In genomic region chr6:55758156-55758942, GRCh38 we compare ENCODE assay signal across 15 cellular contexts.
DNase-seq lines count a peak whose midpoint lies in the region; ATAC-seq, FAIRE-seq and TF ChIP-seq lines count a peak whose summit lies in the region.
"Had no signal": no experiment of that assay in that cellular context is flagged by ENCODE, and none has a peak within 500 bp of the region (broad histone marks: within the 10 kb centered on the region; RNA-seq: fewer than 3 reads in every experiment).

No MANE protein-coding gene starts in this region.

- H3K4me1 Mint-ChIP-seq in MCF 10A (ENCODE audit: insufficient read depth, unreplicated experiment): peaks cover 45% of the 10 kb centered on the region
- H3K4me1 Mint-ChIP-seq: CD8-positive, alpha-beta memory T cell; T-helper 17 cell had no signal

- peak; percentile 8 to 57 for DNase-seq in A549 (ENCODE audit: low read depth in 1 of 2, low spot score in 1 of 2)
- DNase-seq in HCT116 (ENCODE audit: low read depth, low spot score): no peak
- DNase-seq in MCF 10A (ENCODE audit: unreplicated experiment): peak; percentile 97
- DNase-seq in iris pigment epithelial cell (ENCODE audit: low read depth): peak; percentile 95
- DNase-seq in DMS153 treated with DMSO at 0.1 percent for 48 hours (lab: John Stamatoyannopoulos, UW; ENCODE audit: unreplicated experiment): no peak
- DNase-seq in colonic mucosa: no peak
- DNase-seq in NCI-H446 treated with DMSO at 0.1 percent for 48 hours (lab: John Stamatoyannopoulos, UW): no peak
- DNase-seq: activated T-cell treated with anti-CD3 and anti-CD28 coated beads, Interleukin-2, amount 50 U/mL, for 24 hours; CD8-positive, alpha-beta memory T cell; NCI-H2171 treated with DMSO at 0.1 percent for 48 hours; small intestine; stimulated activated naive CD4-positive, alpha-beta T cell treated with Interleukin-2 at 50 U/mL for 16 hours; T-helper 17 cell had no signal

- H3K9ac ChIP-seq in HCT116 (ENCODE audit: low read length): no peak overlapping the region
- H3K9ac ChIP-seq in colonic mucosa (ENCODE audit: low read depth in 2 of 2, low read length in 2 of 2): no peak overlapping the region

- TF ChIP-seq EP300 in A549 (IDR thresholded peaks at IDR 0.05): no peak

- H3K4me3 Mint-ChIP-seq in MCF 10A (ENCODE audit: unreplicated experiment): peak overlapping the region; percentile 63
- H3K4me3 Mint-ChIP-seq: activated T-cell treated with anti-CD3 and anti-CD28 coated beads, Interleukin-2, amount 50 U/mL, for 24 hours; CD8-positive, alpha-beta memory T cell; T-helper 17 cell had no signal

- CTCF ChIA-PET in A549 (lab: Yijun Ruan, JAX) (interaction anchor here (1.3 kb wide), 1 partner anchor 313 kb away, joined by 4 read pairs; no protein-coding TSS in a partner anchor), HCT116 (lab: Charles Lee) (no interaction called here), MCF 10A (lab: Yijun Ruan, JAX) (interaction anchor here (0.5 kb wide), 1 partner anchor 195 kb away, joined by 4 read pairs; no protein-coding TSS in a partner anchor)

- H3K4me3 ChIP-seq in A549: no peak overlapping the region
- no peak overlapping the region for H3K4me3 ChIP-seq in HCT116 (replicated peaks in 1 of 2; ENCODE audit: low read depth in 1 of 2, low read length in 2 of 2)
- H3K4me3 ChIP-seq in colonic mucosa: no peak overlapping the region

- POLR2A ChIA-PET in A549 (lab: Yijun Ruan, JAX): interaction anchor here (0.6 kb wide), 1 partner anchor 50 kb away, joined by 5 read pairs; no protein-coding TSS in a partner anchor
- POLR2A ChIA-PET in HCT116 (lab: Charles Lee): no interaction called here
- POLR2A ChIA-PET in MCF 10A (lab: Yijun Ruan, JAX): interaction anchor here (0.6 to 3.6 kb wide), 15 partner anchors 12 to 1798 kb away, joined by 3 to 24 read pairs (median 3); no protein-coding TSS in a partner anchor

- H4K20me1 ChIP-seq in HCT116 (ENCODE audit: insufficient read depth): no peaks in the 10 kb centered on the region

- H3K27me3 Mint-ChIP-seq in MCF 10A (ENCODE audit: insufficient read depth, unreplicated experiment): no peaks in the 10 kb centered on the region
- H3K27me3 Mint-ChIP-seq: activated T-cell treated with anti-CD3 and anti-CD28 coated beads, Interleukin-2, amount 50 U/mL, for 24 hours; CD8-positive, alpha-beta memory T cell; T-helper 17 cell had no signal

- peaks cover 8% of the 10 kb centered on the region for H3K9me3 Mint-ChIP-seq in MCF 10A (ENCODE audit: unreplicated experiment)

- intact Hi-C loops in HCT116 (cut with micrococcal nuclease) (no loop called here), MCF 10A (cut with micrococcal nuclease) (loop anchor here (5.0 to 10.0 kb wide), 3 partner anchors 109 to 124 kb away; no protein-coding TSS in a partner anchor), colonic mucosa (cut with DNase I) (no loop called here)

- H3K36me3 ChIP-seq in HCT116 (ENCODE audit: control insufficient read depth in 1 of 2, insufficient read depth in 2 of 2, low read length in 2 of 2): no peaks in the 10 kb centered on the region
- no peaks in the 10 kb centered on the region for H3K36me3 ChIP-seq in colonic mucosa

- H3K27ac Mint-ChIP-seq in MCF 10A (ENCODE audit: low read depth, unreplicated experiment): peak overlapping the region; percentile 94
- H3K27ac Mint-ChIP-seq: activated T-cell treated with anti-CD3 and anti-CD28 coated beads, Interleukin-2, amount 50 U/mL, for 24 hours; CD8-positive, alpha-beta memory T cell; T-helper 17 cell had no signal

- TF ChIP-seq POLR2A in A549 (IDR thresholded peaks at IDR 0.05; ENCODE audit: low read length) (no peak), HCT116 (IDR thresholded peaks at IDR 0.05; ENCODE audit: borderline replicate concordance, extremely low read depth, insufficient read depth, insufficient read length) (no peak)

- peak overlapping the region; percentile 25 for H3K4me2 ChIP-seq in A549
- no peak overlapping the region for H3K4me2 ChIP-seq in HCT116 (ENCODE audit: low read length)

- RAD21 ChIA-PET in HCT116 (lab: Charles Lee; ENCODE audit: low non-redundant PET in 1 of 2, low total read pairs in 2 of 2, uncharacterized antibody in 2 of 2, unreplicated experiment in 2 of 2): no interaction called here

- H3K9me2 ChIP-seq in HCT116 (ENCODE audit: insufficient read depth): no peaks in the 10 kb centered on the region

- peak overlapping the region; percentile 20 to 60; a peak in 3 of 6 replicates for H3K27ac ChIP-seq in A549
- no peak overlapping the region for H3K27ac ChIP-seq in HCT116 (ENCODE audit: low read depth, low read length)
- no peak overlapping the region for H3K27ac ChIP-seq in colonic mucosa

- no peak overlapping the region for H2AFZ ChIP-seq in HCT116 (ENCODE audit: low read depth, low read length, poor library complexity, severe bottlenecking)

- BruUV-seq in HCT116 (replicated peaks; lab: Mats Ljungman, UMichigan) (no TSS peak), MCF 10A (replicated peaks; lab: Mats Ljungman, UMichigan) (TSS peak; percentile 94)

- H3K4me1 ChIP-seq in A549 (no peaks in the 10 kb centered on the region; the same call in 2 of the 3 replicates), HCT116 (ENCODE audit: control insufficient read depth in 1 of 2, insufficient read depth in 2 of 2, low read length in 2 of 2) (no peaks in the 10 kb centered on the region), colonic mucosa (no peaks in the 10 kb centered on the region)

- H3K79me2 ChIP-seq in HCT116 (ENCODE audit: insufficient read depth, low read length): no peaks in the 10 kb centered on the region

- ATAC-seq in A549 (peak; percentile 68 to 90; a peak in 5 of 6 replicates), HCT116 (no peak), GM21529 (IDR thresholded peaks at IDR 0.05; ENCODE audit: unreplicated experiment) (no peak)
- ATAC-seq: T-helper 17 cell had no signal

- H3K36me3 Mint-ChIP-seq in MCF 10A (ENCODE audit: insufficient read depth, unreplicated experiment): peaks cover 7% of the 10 kb centered on the region
- H3K36me3 Mint-ChIP-seq: CD8-positive, alpha-beta memory T cell had no signal

- WGBS in A549 (ENCODE audit: missing lambda C conversion rate): 39% methylated on average over 3 of the region's 3 CpGs

- TF ChIP-seq RAD21 in A549 (conservative IDR thresholded peaks at IDR 0.05 in 1 of 2, IDR thresholded peaks at IDR 0.05 in 1 of 2) (no peak; a peak in 1 of 5 replicates), HCT116 (IDR thresholded peaks at IDR 0.05; ENCODE audit: low read depth) (no peak)

- no peak for FAIRE-seq in A549 (lab: Jason Lieb, UNC)
- FAIRE-seq: GM18507 had no signal

- TF ChIP-seq CTCF in A549 (IDR thresholded peaks at IDR 0.05) (no peak), HCT116 (IDR thresholded peaks at IDR 0.05 in 2 of 3, conservative IDR thresholded peaks at IDR 0.05 in 1 of 3; ENCODE audit: borderline replicate concordance in 1 of 3, insufficient read depth in 1 of 3, low read depth in 2 of 3, low read length in 2 of 3) (no peak), MCF 10A (IDR thresholded peaks at IDR 0.05; ENCODE audit: unreplicated experiment) (no peak), colonic mucosa (IDR thresholded peaks at IDR 0.05) (no peak)

- H3K27me3 ChIP-seq in HCT116 (ENCODE audit: insufficient read depth, low read length): peaks cover 25% of the 10 kb centered on the region
- no peaks in the 10 kb centered on the region for H3K27me3 ChIP-seq in colonic mucosa

- H3K9me3 ChIP-seq in A549 (no peaks in the 10 kb centered on the region), HCT116 (ENCODE audit: control insufficient read depth in 1 of 2, insufficient read depth in 1 of 2, low read depth in 1 of 2, low read length in 2 of 2) (no peaks in the 10 kb centered on the region), colonic mucosa (no peaks in the 10 kb centered on the region)

TF ChIP-seq in A549, 52 proteins besides CTCF, POLR2A, EP300 and RAD21 (continues in another document):
- TF ChIP-seq CEBPB (IDR thresholded peaks at IDR 0.05): peak; percentile 68 to 69; a peak in 3 of 4 replicates
- TF ChIP-seq NFE2L2 (conservative IDR thresholded peaks at IDR 0.05; ENCODE audit: low read length): no peak
- peak; percentile 43; the same call in 1 of the 2 replicates for TF ChIP-seq FOSL2 (IDR thresholded peaks at IDR 0.05)
- TF ChIP-seq FOSL2 (CRISPR knock-in tag; IDR thresholded peaks at IDR 0.05): peak; percentile 76
- TF ChIP-seq JUNB (IDR thresholded peaks at IDR 0.05): peak; percentile 68
- TF ChIP-seq NPAS2 (CRISPR knock-in tag; IDR thresholded peaks at IDR 0.05; ENCODE audit: borderline replicate concordance): no peak
- no peak for TF ChIP-seq HOXB13 (CRISPR knock-in tag; IDR thresholded peaks at IDR 0.05; ENCODE audit: low read depth)
- TF ChIP-seq, protein P1, sequence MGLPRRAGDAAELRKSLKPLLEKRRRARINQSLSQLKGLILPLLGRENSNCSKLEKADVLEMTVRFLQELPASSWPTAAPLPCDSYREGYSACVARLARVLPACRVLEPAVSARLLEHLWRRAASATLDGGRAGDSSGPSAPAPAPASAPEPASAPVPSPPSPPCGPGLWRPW (IDR thresholded peaks at IDR 0.05): peak; percentile 55; the same call in 1 of the 2 replicates
- no peak for TF ChIP-seq SREBF2 (IDR thresholded peaks at IDR 0.05)

TF ChIP-seq in HCT116, 20 proteins besides CTCF, POLR2A, EP300 and RAD21 (continues in another document):
- TF ChIP-seq, protein P2, sequence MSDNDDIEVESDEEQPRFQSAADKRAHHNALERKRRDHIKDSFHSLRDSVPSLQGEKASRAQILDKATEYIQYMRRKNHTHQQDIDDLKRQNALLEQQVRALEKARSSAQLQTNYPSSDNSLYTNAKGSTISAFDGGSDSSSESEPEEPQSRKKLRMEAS (IDR thresholded peaks at IDR 0.05): no peak
- TF ChIP-seq REST (IDR thresholded peaks at IDR 0.05; ENCODE audit: low read depth): no peak

Comparison
In these comparisons a context has a peak if more than half of its experiments do, and no peak if none do; other contexts are left out.
1. ATAC-seq: peak in A549 (2 of 2); none in HCT116 (single experiment) and GM21529 (single experiment).
2. DNase-seq: peak in A549 (2 of 2), MCF 10A (single experiment) and iris pigment epithelial cell (single experiment); none in HCT116 (single experiment), DMS153 treated with DMSO at 0.1 percent for 48 hours (single experiment), colonic mucosa (single experiment) and NCI-H446 treated with DMSO at 0.1 percent for 48 hours (single experiment).
3. H3K27ac ChIP-seq: peak in A549 (2 of 2); none in HCT116 (single experiment) and colonic mucosa (single experiment).
4. Of the 6 proteins assayed by ChIP-seq in both A549 and HCT116: peak only in A549: none; only in HCT116: none; in both: CEBPB; in neither: 5.